In the genomic region with DNA sequence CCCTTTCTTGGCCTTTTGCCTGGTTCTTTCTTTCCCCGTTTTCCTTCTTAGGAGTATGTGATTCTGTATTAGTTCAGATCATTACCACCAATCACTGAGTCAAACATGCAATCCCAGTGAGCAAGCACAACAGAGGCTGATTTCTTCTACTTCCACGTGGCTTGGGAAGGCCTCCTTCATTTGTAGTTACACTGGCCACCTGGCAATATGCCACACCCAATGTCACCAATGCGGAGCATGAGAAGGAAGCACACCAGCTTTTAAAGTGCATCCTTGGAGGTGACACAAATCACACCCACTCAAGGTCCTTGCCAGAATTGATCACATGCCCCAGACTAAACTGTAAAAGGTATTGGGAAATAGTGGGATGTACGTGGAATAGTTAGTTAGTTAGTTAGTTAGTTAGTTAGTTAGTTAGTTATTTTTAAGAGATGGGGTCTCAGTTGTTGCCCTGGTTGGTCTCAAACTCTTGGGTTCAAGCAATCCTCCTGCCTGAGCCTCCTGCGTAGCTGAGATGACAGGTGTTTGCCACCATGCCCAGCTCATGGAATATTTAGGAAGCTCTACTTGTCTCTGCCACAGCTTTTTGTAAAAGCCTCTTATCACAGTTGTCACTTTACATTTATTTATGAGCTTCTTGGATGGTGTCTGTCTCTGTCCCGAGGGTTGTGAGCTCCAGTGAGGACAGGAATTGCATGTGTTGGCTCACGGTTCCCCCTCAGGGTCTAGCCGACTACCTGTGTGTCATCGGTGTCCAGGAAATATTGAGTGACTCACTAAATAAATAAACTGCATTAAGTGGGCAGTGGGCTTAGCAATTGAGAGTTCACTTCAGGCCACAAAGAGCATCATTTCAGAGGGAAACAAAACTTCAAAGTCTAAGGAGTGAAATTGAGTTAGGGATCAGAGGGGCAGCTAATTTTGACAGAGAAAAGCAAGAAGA, we compare ENCODE assay signal across 11 cellular contexts. TPM values are rescaled to one million over a fixed set of nuclear protein-coding genes. Genes with fewer than 3 reads are reported as not detected.
DNase-seq lines count a peak whose midpoint lies in the region; ATAC-seq, FAIRE-seq and TF ChIP-seq lines count a peak whose summit lies in the region.
"Had no signal": no experiment of that assay in that cellular context is flagged by ENCODE, and none has a peak within 500 bp of the region (broad histone marks: within the 10 kb centered on the region; RNA-seq: fewer than 3 reads in every experiment).

No MANE protein-coding gene starts in this region.

- no peak overlapping the region for H3K4me3 Mint-ChIP-seq in activated T-cell treated with anti-CD3 and anti-CD28 coated beads, Interleukin-2, amount 50 U/mL, for 24 hours
- H3K4me3 Mint-ChIP-seq in stimulated activated effector memory CD8-positive, alpha-beta T cell treated with anti-CD3 and anti-CD28 coated beads, Interleukin-12 subunit alpha, Interleukin-12 subunit beta, amount 100 ng/mL, for 72 hours = no peak overlapping the region
- no peak overlapping the region for H3K4me3 Mint-ChIP-seq in H9
- H3K4me3 Mint-ChIP-seq: activated CD4-positive, alpha-beta T cell treated with anti-CD3 and anti-CD28 coated beads, Interleukin-2, amount 10 ng/mL, durations not matched to agents 24 days and 14 days; activated naive CD8-positive, alpha-beta T cell had no signal

- H2BK5ac ChIP-seq in H9 (ENCODE audit: insufficient read length, low read length) = no peak overlapping the region

- H3K9ac ChIP-seq in H9 (ENCODE audit: extremely low read depth, insufficient read length, low read length) = no peak overlapping the region

- no peaks in the 10 kb centered on the region for H3K79me2 ChIP-seq in H9 (ENCODE audit: insufficient read depth, low read length)

- no peak for DNase-seq in activated T-cell treated with anti-CD3 and anti-CD28 coated beads, Interleukin-2, amount 50 U/mL, for 24 hours
- no peak for DNase-seq in activated T-cell treated with anti-CD3 and anti-CD28 coated beads, Interleukin-2, amount 50 U/mL, for 48 hours
- DNase-seq in RCC 7860 (ENCODE audit: low spot score) = peak; percentile 71
- DNase-seq in fibroblast of pulmonary artery (ENCODE audit: low read depth) = peak; percentile 16
- DNase-seq in stimulated activated effector memory CD8-positive, alpha-beta T cell treated with anti-CD3 and anti-CD28 coated beads, Interleukin-12 subunit alpha, Interleukin-12 subunit beta, amount 100 ng/mL, for 72 hours (ENCODE audit: low spot score in 2 of 2) = no peak
- no peak for DNase-seq in H9
- no peak for DNase-seq in stimulated activated CD4-positive, alpha-beta T cell treated with anti-CD3 and anti-CD28 coated beads, Interleukin-2, amount 100 ng/mL, for 48 hours
- DNase-seq: activated CD4-positive, alpha-beta T cell treated with anti-CD3 and anti-CD28 coated beads, Interleukin-2, amount 10 ng/mL, durations not matched to agents 24 days and 14 days; NCI-H1048 had no signal

- H3K27me3 ChIP-seq in H9 (ENCODE audit: insufficient read depth, low read length) = no peaks in the 10 kb centered on the region

- no peaks in the 10 kb centered on the region for H3K79me1 ChIP-seq in H9 (ENCODE audit: insufficient read depth, low read depth, low read length, poor library complexity, severe bottlenecking)

- no peaks in the 10 kb centered on the region for H3K23me2 ChIP-seq in H9 (ENCODE audit: insufficient read length, low read depth, low read length, poor library complexity, severe bottlenecking)

- H3K14ac ChIP-seq in H9 (ENCODE audit: insufficient read depth, low read length) = no peak overlapping the region

- H3K4me2 ChIP-seq in H9 (ENCODE audit: insufficient read depth, insufficient read length, low read length) = no peak overlapping the region

- peak overlapping the region; percentile 37 for H3K27ac Mint-ChIP-seq in activated T-cell treated with anti-CD3 and anti-CD28 coated beads, Interleukin-2, amount 50 U/mL, for 24 hours
- H3K27ac Mint-ChIP-seq in stimulated activated effector memory CD8-positive, alpha-beta T cell treated with anti-CD3 and anti-CD28 coated beads, Interleukin-12 subunit alpha, Interleukin-12 subunit beta, amount 100 ng/mL, for 72 hours = peak overlapping the region; percentile 40
- no peak overlapping the region for H3K27ac Mint-ChIP-seq in H9
- H3K27ac Mint-ChIP-seq: activated CD4-positive, alpha-beta T cell treated with anti-CD3 and anti-CD28 coated beads, Interleukin-2, amount 10 ng/mL, durations not matched to agents 24 days and 14 days; activated naive CD8-positive, alpha-beta T cell had no signal

- no peak overlapping the region for H2BK20ac ChIP-seq in H9 (ENCODE audit: low read depth, low read length, poor library complexity, severe bottlenecking)

- H2BK120ac ChIP-seq in H9 (ENCODE audit: low read depth, low read length, poor library complexity, severe bottlenecking) = no peak overlapping the region

- WGBS in H9 (ENCODE audit: extremely low coverage, insufficient read length, low lambda C conversion rate) = 100% methylated on average over 1 of the region's 9 CpGs

- H2AFZ ChIP-seq in H9 (ENCODE audit: low read length) = no peak overlapping the region

- no peak overlapping the region for H4K5ac ChIP-seq in H9 (ENCODE audit: insufficient read length, low read depth, low read length)

- H2BK12ac ChIP-seq in H9 (ENCODE audit: insufficient read length, low read depth, low read length) = no peak overlapping the region

- no peak overlapping the region for H3K56ac ChIP-seq in H9 (ENCODE audit: insufficient read length, low read depth, low read length)

- H3K36me3 Mint-ChIP-seq in activated T-cell treated with anti-CD3 and anti-CD28 coated beads, Interleukin-2, amount 50 U/mL, for 24 hours (ENCODE audit: low read depth) = no peaks in the 10 kb centered on the region
- no peaks in the 10 kb centered on the region for H3K36me3 Mint-ChIP-seq in stimulated activated effector memory CD8-positive, alpha-beta T cell treated with anti-CD3 and anti-CD28 coated beads, Interleukin-12 subunit alpha, Interleukin-12 subunit beta, amount 100 ng/mL, for 72 hours
- no peaks in the 10 kb centered on the region for H3K36me3 Mint-ChIP-seq in H9 (ENCODE audit: insufficient read depth in 1 of 3, low read depth in 3 of 3)
- H3K36me3 Mint-ChIP-seq: activated naive CD8-positive, alpha-beta T cell had no signal

- H3K4me1 Mint-ChIP-seq in activated T-cell treated with anti-CD3 and anti-CD28 coated beads, Interleukin-2, amount 50 U/mL, for 24 hours (ENCODE audit: low read depth) = peaks cover 20% of the 10 kb centered on the region
- peaks cover 25% of the 10 kb centered on the region for H3K4me1 Mint-ChIP-seq in stimulated activated effector memory CD8-positive, alpha-beta T cell treated with anti-CD3 and anti-CD28 coated beads, Interleukin-12 subunit alpha, Interleukin-12 subunit beta, amount 100 ng/mL, for 72 hours
- H3K4me1 Mint-ChIP-seq in H9 = peaks cover 0 to 5% of the 10 kb centered on the region in 2 experiments; a peak in 3 of 4 replicates

- H4K91ac ChIP-seq in H9 (ENCODE audit: insufficient read length, low read depth, low read length) = no peak overlapping the region

- H4K20me1 ChIP-seq in H9 (ENCODE audit: control insufficient read depth, insufficient read depth, insufficient read length) = no peaks in the 10 kb centered on the region

- H3T11ph ChIP-seq in H9 (ENCODE audit: low read length) = no peak overlapping the region

- H3K4me3 ChIP-seq in fibroblast of pulmonary artery (replicated peaks; ENCODE audit: low read depth, low read length) = no peak overlapping the region

- TF ChIP-seq CTCF in fibroblast of pulmonary artery (IDR thresholded peaks at IDR 0.05; ENCODE audit: low read length, missing control alignments) = no peak
- no peak for TF ChIP-seq CTCF in H9 (conservative IDR thresholded peaks at IDR 0.05)

- H3K27ac ChIP-seq in H9 (ENCODE audit: insufficient read length, low read depth, low read length) = no peak overlapping the region

- no peak overlapping the region for H3K4ac ChIP-seq in H9 (ENCODE audit: low read depth, low read length)

- H3K9me3 Mint-ChIP-seq in activated T-cell treated with anti-CD3 and anti-CD28 coated beads, Interleukin-2, amount 50 U/mL, for 24 hours = no peaks in the 10 kb centered on the region
- no peaks in the 10 kb centered on the region for H3K9me3 Mint-ChIP-seq in stimulated activated effector memory CD8-positive, alpha-beta T cell treated with anti-CD3 and anti-CD28 coated beads, Interleukin-12 subunit alpha, Interleukin-12 subunit beta, amount 100 ng/mL, for 72 hours
- H3K9me3 Mint-ChIP-seq in H9 = no peaks in the 10 kb centered on the region; a peak in 1 of 5 replicates
- H3K9me3 Mint-ChIP-seq: activated CD4-positive, alpha-beta T cell treated with anti-CD3 and anti-CD28 coated beads, Interleukin-2, amount 10 ng/mL, durations not matched to agents 24 days and 14 days had no signal

- no peaks in the 10 kb centered on the region for H3K9me3 ChIP-seq in H9 (ENCODE audit: control insufficient read depth, low read depth, low read length)

- no peak for ATAC-seq in stimulated activated effector memory CD8-positive, alpha-beta T cell treated with anti-CD3 and anti-CD28 coated beads, Interleukin-12 subunit alpha, Interleukin-12 subunit beta, amount 100 ng/mL, for 72 hours
- no peak for ATAC-seq in GM18502 (IDR thresholded peaks at IDR 0.05; ENCODE audit: poor library complexity, unreplicated experiment)

- H2BK15ac ChIP-seq in H9 (ENCODE audit: low read depth, low read length) = no peak overlapping the region

- H3K18ac ChIP-seq in H9 (ENCODE audit: insufficient read length, low read depth, low read length) = no peak overlapping the region

- peak; percentile 78 for FAIRE-seq in RCC 7860 (lab: Jason Lieb, UNC)

- no peak overlapping the region for H3K23ac ChIP-seq in H9 (ENCODE audit: insufficient read length, low read depth, low read length)

- no peak overlapping the region for H4K8ac ChIP-seq in H9 (replicated peaks; ENCODE audit: insufficient read length, low read depth, low read length)

- no peak overlapping the region for H2AK5ac ChIP-seq in H9 (ENCODE audit: insufficient read length, low read length)

- H3K4me1 ChIP-seq in H9 (ENCODE audit: insufficient read depth, low read length) = no peaks in the 10 kb centered on the region

- H3K27me3 Mint-ChIP-seq in activated T-cell treated with anti-CD3 and anti-CD28 coated beads, Interleukin-2, amount 50 U/mL, for 24 hours = no peaks in the 10 kb centered on the region
- H3K27me3 Mint-ChIP-seq in H9 (ENCODE audit: low read depth) = peaks cover 9% of the 10 kb centered on the region
- H3K27me3 Mint-ChIP-seq: activated CD4-positive, alpha-beta T cell treated with anti-CD3 and anti-CD28 coated beads, Interleukin-2, amount 10 ng/mL, durations not matched to agents 24 days and 14 days; activated naive CD8-positive, alpha-beta T cell had no signal

RNA-seq across cellular contexts. Expression of gene CAB39, which starts 28.1 kb away (rescaled TPM):
- total RNA-seq in H9 (2021) = 41.8 and 42.7 TPM in 2 replicates

Comparison
In these comparisons a context has a peak if more than half of its experiments do, and no peak if none do; other contexts are left out.
1. DNase-seq: peak in RCC 7860 (single experiment) and fibroblast of pulmonary artery (single experiment); none in activated T-cell treated with anti-CD3 and anti-CD28 coated beads, Interleukin-2, amount 50 U/mL, for 24 hours (single experiment), activated T-cell treated with anti-CD3 and anti-CD28 coated beads, Interleukin-2, amount 50 U/mL, for 48 hours (0 of 2), stimulated activated effector memory CD8-positive, alpha-beta T cell treated with anti-CD3 and anti-CD28 coated beads, Interleukin-12 subunit alpha, Interleukin-12 subunit beta, amount 100 ng/mL, for 72 hours (0 of 2), H9 (single experiment) and stimulated activated CD4-positive, alpha-beta T cell treated with anti-CD3 and anti-CD28 coated beads, Interleukin-2, amount 100 ng/mL, for 48 hours (0 of 2).
2. H3K27ac Mint-ChIP-seq: peak in activated T-cell treated with anti-CD3 and anti-CD28 coated beads, Interleukin-2, amount 50 U/mL, for 24 hours (single experiment) and stimulated activated effector memory CD8-positive, alpha-beta T cell treated with anti-CD3 and anti-CD28 coated beads, Interleukin-12 subunit alpha, Interleukin-12 subunit beta, amount 100 ng/mL, for 72 hours (single experiment); none in H9 (0 of 3).